Comparison of ENCODE assay signal across 9 cellular contexts in genomic region chr22:24244144-24244787, GRCh38. TPM values are rescaled to one million over a fixed set of nuclear protein-coding genes. Genes with fewer than 3 reads are reported as not detected.
DNase-seq lines count a peak whose midpoint lies in the region; ATAC-seq and TF ChIP-seq lines count a peak whose summit lies in the region.
"Had no signal": no experiment of that assay in that cellular context is flagged by ENCODE, and none has a peak within 500 bp of the region (broad histone marks: within the 10 kb centered on the region; RNA-seq: fewer than 3 reads in every experiment).

No MANE protein-coding gene starts in this region.

- intact Hi-C loops in body of pancreas (cut with DNase I) (no loop called here), transverse colon (cut with DNase I; ENCODE audit: low total_unique reads) (no loop called here)

- 65 to 80% methylated on average over 11 to 19 of the region's 19 CpGs for WGBS in body of pancreas, 2 donors
- 79% methylated on average over 19 of the region's 19 CpGs for WGBS in liver
- 69 to 84% methylated on average over 10 to 19 of the region's 19 CpGs for WGBS in transverse colon (ENCODE audit: low coverage in 1 of 2), 2 donors

- H3K4me3 Mint-ChIP-seq in activated CD4-positive, alpha-beta T cell treated with anti-CD3 and anti-CD28 coated beads, Interleukin-2, amount 10 ng/mL, durations not matched to agents 7 days and 5 days = no peak overlapping the region

- H3K27me3 ChIP-seq in body of pancreas (no peaks in the 10 kb centered on the region), liver (ENCODE audit: control insufficient read depth in 4 of 4, insufficient read depth in 4 of 4, low read length in 3 of 4) (no peaks in the 10 kb centered on the region), transverse colon (no peaks in the 10 kb centered on the region)

- no peaks in the 10 kb centered on the region for H3K9me3 Mint-ChIP-seq in activated CD4-positive, alpha-beta T cell treated with anti-CD3 and anti-CD28 coated beads, Interleukin-2, amount 10 ng/mL, durations not matched to agents 7 days and 5 days

- TF ChIP-seq POLR2A in body of pancreas (IDR thresholded peaks at IDR 0.05) (no peak), transverse colon (IDR thresholded peaks at IDR 0.05) (no peak)

- CTCF ChIA-PET in activated CD4-positive, alpha-beta T cell treated with anti-CD3 and anti-CD28 coated beads, Interleukin-2, amount 10 ng/mL, durations not matched to agents 7 days and 5 days (lab: Charles Lee) = interaction anchor here (2.3 to 2.6 kb wide), 2 partner anchors 12 to 15 kb away, joined by 6 to 10 read pairs; no protein-coding TSS in a partner anchor

- H3K36me3 Mint-ChIP-seq in activated CD4-positive, alpha-beta T cell treated with anti-CD3 and anti-CD28 coated beads, Interleukin-2, amount 10 ng/mL, durations not matched to agents 7 days and 5 days (ENCODE audit: low read depth) = no peaks in the 10 kb centered on the region

- TF ChIP-seq RAD21 in liver (IDR thresholded peaks at IDR 0.05) = no peak

- no peak for ATAC-seq in body of pancreas

- POLR2A ChIA-PET in activated CD4-positive, alpha-beta T cell treated with anti-CD3 and anti-CD28 coated beads, Interleukin-2, amount 10 ng/mL, durations not matched to agents 7 days and 5 days (lab: Charles Lee) = no interaction called here

- H3K4me1 Mint-ChIP-seq in activated CD4-positive, alpha-beta T cell treated with anti-CD3 and anti-CD28 coated beads, Interleukin-2, amount 10 ng/mL, durations not matched to agents 7 days and 5 days = peaks cover 44% of the 10 kb centered on the region

- peak overlapping the region; percentile 72 for H3K27ac Mint-ChIP-seq in activated CD4-positive, alpha-beta T cell treated with anti-CD3 and anti-CD28 coated beads, Interleukin-2, amount 10 ng/mL, durations not matched to agents 7 days and 5 days

- no peak for TF ChIP-seq CTCF in body of pancreas (IDR thresholded peaks at IDR 0.05)
- no peak for TF ChIP-seq CTCF in liver (IDR thresholded peaks at IDR 0.05; ENCODE audit: low read depth, low read length, missing input control)
- TF ChIP-seq CTCF in transverse colon (IDR thresholded peaks at IDR 0.05) = no peak

- H3K27me3 Mint-ChIP-seq in activated CD4-positive, alpha-beta T cell treated with anti-CD3 and anti-CD28 coated beads, Interleukin-2, amount 10 ng/mL, durations not matched to agents 7 days and 5 days = no peaks in the 10 kb centered on the region

- in situ Hi-C loops in transverse colon (cut with MboI; ENCODE audit: low pct_ligation_motif_present in 1 of 4, low pct_unique_long_range_greater_than_20kb in 1 of 4, low sequenced_read_pairs in 3 of 4) = no loop called here

- no peaks in the 10 kb centered on the region for H3K36me3 ChIP-seq in body of pancreas (replicated peaks in 1 of 2; ENCODE audit: insufficient read depth in 1 of 2, low read depth in 2 of 2)
- no peaks in the 10 kb centered on the region for H3K36me3 ChIP-seq in liver (ENCODE audit: control insufficient read depth in 4 of 4, insufficient read depth in 3 of 4, low read depth in 1 of 4, low read length in 3 of 4)
- H3K36me3 ChIP-seq in transverse colon = no peaks in the 10 kb centered on the region

- no peak overlapping the region for H3K9ac ChIP-seq in liver (ENCODE audit: low read depth in 1 of 2, low read length in 2 of 2)

- H3K27ac ChIP-seq in body of pancreas (peak overlapping the region in 3 of 4 donors; percentile 50 to 66 (median 61)), liver (ENCODE audit: low read depth in 1 of 2, low read length in 2 of 2) (peak overlapping the region; percentile 31 to 40), transverse colon (peak overlapping the region; percentile 51 to 88 (median 76))

- DNase-seq in activated CD4-positive, alpha-beta T cell treated with anti-CD3 and anti-CD28 coated beads, Interleukin-2, amount 10 ng/mL, durations not matched to agents 7 days and 5 days = no peak
- DNase-seq in activated CD4-positive, alpha-beta T cell treated with anti-CD3 and anti-CD28 coated beads, Interleukin-2, amount 50 U/mL, for 48 hours = no peak
- DNase-seq in body of pancreas = peak in 1 of 4 donors; percentile 31
- no peak for DNase-seq in transverse colon
- no peak for DNase-seq in NCI-H526 (lab: John Stamatoyannopoulos, UW)
- DNase-seq in SIG-M5 (lab: John Stamatoyannopoulos, UW) = no peak
- no peak for DNase-seq in DMS79 (lab: John Stamatoyannopoulos, UW)
- DNase-seq: stimulated activated CD4-positive, alpha-beta T cell treated with anti-CD3 and anti-CD28 coated beads, Interleukin-4, amount 100 ng/mL, for 1 hour had no signal

- H3K4me1 ChIP-seq in body of pancreas (peaks cover 15% of the 10 kb centered on the region), liver (ENCODE audit: control insufficient read depth in 4 of 4, insufficient read depth in 4 of 4, low read length in 3 of 4) (peaks cover 0 to 10% (median 3%) of the 10 kb centered on the region in 4 donors), transverse colon (peaks cover 8 to 28% (median 9%) of the 10 kb centered on the region in 4 donors)

- H3K9me3 ChIP-seq in body of pancreas (no peaks in the 10 kb centered on the region), liver (ENCODE audit: control insufficient read depth in 4 of 4, low read length in 3 of 4) (no peaks in the 10 kb centered on the region), transverse colon (no peaks in the 10 kb centered on the region)

- no peak overlapping the region for H3K4me3 ChIP-seq in body of pancreas
- H3K4me3 ChIP-seq in liver (ENCODE audit: low read depth in 1 of 3, low read length in 3 of 3) = peak overlapping the region in 1 of 3 donors; percentile 14
- H3K4me3 ChIP-seq in transverse colon = peak overlapping the region in 3 of 4 donors; percentile 12 to 22 (median 15)

- no peak for TF ChIP-seq EP300 in transverse colon (IDR thresholded peaks at IDR 0.05; ENCODE audit: low read depth)

TF ChIP-seq in liver, 16 proteins besides CTCF, POLR2A, EP300 and RAD21:
- TF ChIP-seq HNF4G (IDR thresholded peaks at IDR 0.05) (no peak), TAF1 (conservative IDR thresholded peaks at IDR 0.05) (no peak), NR2F2 (IDR thresholded peaks at IDR 0.05) (no peak), YY1 (IDR thresholded peaks at IDR 0.05) (no peak), SP1 (IDR thresholded peaks at IDR 0.05) (no peak), REST (IDR thresholded peaks at IDR 0.05) (no peak), ATF3 (IDR thresholded peaks at IDR 0.05) (no peak), GABPA (IDR thresholded peaks at IDR 0.05 in 1 of 2, conservative IDR thresholded peaks at IDR 0.05 in 1 of 2) (no peak), MAX (IDR thresholded peaks at IDR 0.05) (no peak), HNF4A (conservative IDR thresholded peaks at IDR 0.05) (no peak), FOXA1 (IDR thresholded peaks at IDR 0.05) (no peak), JUND (IDR thresholded peaks at IDR 0.05) (no peak), EGR1 (IDR thresholded peaks at IDR 0.05; ENCODE audit: low read depth in 2 of 2) (no peak), RXRA (IDR thresholded peaks at IDR 0.05) (no peak), FOXA2 (IDR thresholded peaks at IDR 0.05) (no peak)

RNA-seq across cellular contexts. Expression of gene GGT5, which starts 0.6 kb away (rescaled TPM):
- under 1 TPM; 0.10 to 0.35 TPM for total RNA-seq in activated CD4-positive, alpha-beta T cell treated with anti-CD3 and anti-CD28 coated beads, Interleukin-2, amount 10 ng/mL, durations not matched to agents 7 days and 5 days
- 10 to 100 TPM; 24.9 to 41.2 TPM for total RNA-seq in body of pancreas
- 10 to 100 TPM in 1 of 2 donors, 1 to 10 TPM in 1; 6.3 to 20.7 TPM for total RNA-seq in liver
- polyA plus RNA-seq in liver = 10 to 100 TPM; 19.6 to 35.0 TPM
- 10 to 100 TPM in 2 of 4 donors, 1 to 10 TPM in 2; 4.1 to 15.4 (median 9.1) TPM for total RNA-seq in transverse colon

RNA-seq across cellular contexts. Expression of gene SPECC1L, which starts 26.4 kb away (rescaled TPM):
- 10 to 100 TPM; 53.1 to 59.5 TPM for total RNA-seq in activated CD4-positive, alpha-beta T cell treated with anti-CD3 and anti-CD28 coated beads, Interleukin-2, amount 10 ng/mL, durations not matched to agents 7 days and 5 days
- 10 to 100 TPM; 23.1 to 26.0 TPM for total RNA-seq in body of pancreas
- total RNA-seq in liver = 10 to 100 TPM; 16.3 to 22.3 TPM
- polyA plus RNA-seq in liver = 1 to 10 TPM; 5.4 to 8.2 TPM
- total RNA-seq in transverse colon = 100 to 1,000 TPM in 1 of 4 donors, 10 to 100 TPM in 3; 50.4 to 125 (median 68.0) TPM

Comparison
In these comparisons a context has a peak if more than half of its experiments do, and no peak if none do; other contexts are left out.
1. H3K4me3 ChIP-seq: peak in transverse colon (3 of 4); none in body of pancreas (0 of 2).
2. Peak in every context shown above with its lines, with median percentiles within 50 percentile points of each other: H3K27ac ChIP-seq.